ENCODE assay signal across 24 cellular contexts in the genomic region with DNA sequence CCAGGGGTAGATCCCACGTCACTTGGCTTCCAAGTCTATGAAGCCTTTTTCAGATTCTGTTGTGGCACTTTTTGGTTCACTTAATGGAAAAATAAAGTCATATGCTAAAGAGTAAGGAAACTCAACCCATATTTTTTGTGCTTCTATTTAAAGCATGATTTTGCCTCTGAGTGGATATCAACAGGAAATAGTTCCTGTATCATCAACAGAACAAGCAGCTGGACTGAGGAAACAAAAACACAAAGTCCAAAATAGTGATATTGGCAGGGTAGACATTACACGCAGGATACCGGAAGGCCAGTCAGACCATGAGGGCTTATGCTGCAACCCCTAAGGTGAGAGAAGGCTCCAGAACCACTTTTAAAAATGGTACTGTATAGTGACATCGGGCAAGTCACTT.
DNase-seq lines count a peak whose midpoint lies in the region; ATAC-seq, FAIRE-seq and TF ChIP-seq lines count a peak whose summit lies in the region.
"Had no signal": no experiment of that assay in that cellular context is flagged by ENCODE, and none has a peak within 500 bp of the region (broad histone marks: within the 10 kb centered on the region; RNA-seq: fewer than 3 reads in every experiment).

No MANE protein-coding gene starts in this region.

- 38 to 61% methylated on average over 4 of the region's 4 CpGs for WGBS in heart right ventricle, 2 donors
- 67% methylated on average over 4 of the region's 4 CpGs for WGBS in liver
- WGBS in HepG2 (ENCODE audit: low lambda C conversion rate): 34% methylated on average over 4 of the region's 4 CpGs

- H3K4me3 ChIP-seq in heart right ventricle (no peak overlapping the region), right atrium auricular region (no peak overlapping the region), liver (ENCODE audit: low read depth in 1 of 3, low read length in 3 of 3) (no peak overlapping the region), HepG2 (replicated peaks in 1 of 3; ENCODE audit: insufficient read depth in 1 of 3, low read depth in 2 of 3, low read length in 3 of 3) (no peak overlapping the region), osteoblast (ENCODE audit: insufficient read depth, low read length) (no peak overlapping the region)
- H3K4me3 ChIP-seq: A549; BLaER1 treated with 17β-estradiol and CSF1 and Interleukin-3, amounts not matched to agents 10 nM and 100 nM; GM12878; HAP-1 had no signal

- H3K4me2 ChIP-seq in HepG2 (ENCODE audit: low read depth, low read length) (no peak overlapping the region), osteoblast (ENCODE audit: insufficient read depth, low read length) (no peak overlapping the region)
- H3K4me2 ChIP-seq: A549 had no signal

- TF ChIP-seq POLR2A in HepG2 (IDR thresholded peaks at IDR 0.05; ENCODE audit: insufficient read depth in 1 of 2, low read depth in 2 of 2, low read length in 2 of 2): no peak

- peak overlapping the region in 2 of 10 donors; percentile 45 to 50 for H3K27ac ChIP-seq in heart right ventricle
- no peak overlapping the region for H3K27ac ChIP-seq in right atrium auricular region
- no peak overlapping the region for H3K27ac ChIP-seq in liver (ENCODE audit: low read depth in 1 of 2, low read length in 2 of 2)
- no peak overlapping the region for H3K27ac ChIP-seq in HepG2 (ENCODE audit: extremely low read length, insufficient read depth, low read length)
- no peak overlapping the region for H3K27ac ChIP-seq in osteoblast (ENCODE audit: low read depth, low read length)
- H3K27ac ChIP-seq: A549; BLaER1 treated with 17β-estradiol and CSF1 and Interleukin-3, amounts not matched to agents 10 nM and 100 nM had no signal

- peak in 5 of 8 donors; percentile 33 to 82 (median 49) for ATAC-seq in heart right ventricle
- ATAC-seq in HepG2: no peak
- ATAC-seq: A549, GM12878 had no signal

- TF ChIP-seq EP300 in HepG2 (IDR thresholded peaks at IDR 0.05; ENCODE audit: low read depth in 2 of 2, low read length in 2 of 2) (no peak), HepG2 (CRISPR knock-in tag; IDR thresholded peaks at IDR 0.05; ENCODE audit: borderline replicate concordance) (no peak)

- FAIRE-seq in HepG2 (lab: Jason Lieb, UNC): no peak
- FAIRE-seq: A549, D721Med, GM12878, H54 had no signal

- POLR2A ChIA-PET in HepG2 (lab: Yijun Ruan, JAX): no interaction called here

- H3K36me3 ChIP-seq in heart right ventricle: no peaks in the 10 kb centered on the region
- H3K36me3 ChIP-seq in right atrium auricular region: no peaks in the 10 kb centered on the region
- H3K36me3 ChIP-seq in liver (ENCODE audit: control insufficient read depth in 4 of 4, insufficient read depth in 3 of 4, low read depth in 1 of 4, low read length in 3 of 4): no peaks in the 10 kb centered on the region
- H3K36me3 ChIP-seq in HepG2 (replicated peaks in 1 of 2; ENCODE audit: control insufficient read depth in 1 of 2, insufficient read depth in 2 of 2, low read length in 2 of 2): no peaks in the 10 kb centered on the region
- no peaks in the 10 kb centered on the region for H3K36me3 ChIP-seq in osteoblast (ENCODE audit: insufficient read depth, low read length)
- H3K36me3 ChIP-seq: BE2C; BLaER1 treated with 17β-estradiol and CSF1 and Interleukin-3, amounts not matched to agents 10 nM and 100 nM; HAP-1 had no signal

- TF ChIP-seq CTCF in heart right ventricle (IDR thresholded peaks at IDR 0.05): no peak
- no peak for TF ChIP-seq CTCF in right atrium auricular region (IDR thresholded peaks at IDR 0.05)
- no peak for TF ChIP-seq CTCF in liver (IDR thresholded peaks at IDR 0.05; ENCODE audit: low read depth, low read length, missing input control)
- no peak for TF ChIP-seq CTCF in HepG2 (CRISPR knock-in tag; IDR thresholded peaks at IDR 0.05)
- TF ChIP-seq CTCF in osteoblast (IDR thresholded peaks at IDR 0.05; ENCODE audit: extremely low read depth, low read depth, low read length): no peak

- H3K79me2 ChIP-seq in HepG2 (ENCODE audit: insufficient read depth, low read length) (no peaks in the 10 kb centered on the region), osteoblast (ENCODE audit: insufficient read depth, low read length) (no peaks in the 10 kb centered on the region)

- peaks cover 0 to 12% (median 0%) of the 10 kb centered on the region in 9 donors for H3K4me1 ChIP-seq in heart right ventricle
- no peaks in the 10 kb centered on the region for H3K4me1 ChIP-seq in right atrium auricular region
- H3K4me1 ChIP-seq in liver (ENCODE audit: control insufficient read depth in 4 of 4, insufficient read depth in 4 of 4, low read length in 3 of 4): no peaks in the 10 kb centered on the region
- no peaks in the 10 kb centered on the region for H3K4me1 ChIP-seq in HepG2 (ENCODE audit: insufficient read depth, low read length)
- H3K4me1 ChIP-seq in osteoblast (ENCODE audit: insufficient read depth, low read length): no peaks in the 10 kb centered on the region
- H3K4me1 ChIP-seq: BE2C, HAP-1 had no signal

- no peak overlapping the region for H3K9ac ChIP-seq in liver (ENCODE audit: low read depth in 1 of 2, low read length in 2 of 2)
- no peak overlapping the region for H3K9ac ChIP-seq in HepG2 (ENCODE audit: insufficient read depth, low read depth, low read length)
- H3K9ac ChIP-seq: BLaER1 treated with 17β-estradiol and CSF1 and Interleukin-3, amounts not matched to agents 10 nM and 100 nM had no signal

- in situ Hi-C loops in HepG2 (cut with HindIII; ENCODE audit: extremely low pct_ligation_motif_present, low pct_unique_long_range_greater_than_20kb): no loop called here

- TF ChIP-seq RAD21 in liver (IDR thresholded peaks at IDR 0.05): peak in 1 of 2 donors; percentile 4
- TF ChIP-seq RAD21 in HepG2 (CRISPR knock-in tag; IDR thresholded peaks at IDR 0.05): no peak

- BruUV-seq in HepG2 (replicated peaks; lab: Mats Ljungman, UMichigan): no TSS peak

- H3K9me3 ChIP-seq in heart right ventricle (no peaks in the 10 kb centered on the region), right atrium auricular region (no peaks in the 10 kb centered on the region), liver (ENCODE audit: control insufficient read depth in 4 of 4, low read length in 3 of 4) (no peaks in the 10 kb centered on the region), HepG2 (ENCODE audit: low read length) (0 out of 2 replicates have a peak, but pooled peaks cover 6% of the 10 kb centered on the region), osteoblast (ENCODE audit: low read depth, low read length) (peaks cover 1% of the 10 kb centered on the region)
- H3K9me3 ChIP-seq: A549, BE2C, HAP-1 had no signal

- intact Hi-C loops in heart right ventricle (cut with DNase I) (no loop called here), HepG2 (cut with micrococcal nuclease; ENCODE audit: unreplicated experiment) (no loop called here)

- H2AFZ ChIP-seq in HepG2 (ENCODE audit: low read length) (no peak overlapping the region), osteoblast (ENCODE audit: low read length) (no peak overlapping the region)

- H4K20me1 ChIP-seq in HepG2 (ENCODE audit: insufficient read depth, low read length) (no peaks in the 10 kb centered on the region), osteoblast (ENCODE audit: insufficient read depth, low read length) (no peaks in the 10 kb centered on the region)
- H4K20me1 ChIP-seq: BLaER1 treated with 17β-estradiol and CSF1 and Interleukin-3, amounts not matched to agents 10 nM and 100 nM had no signal

- CTCF ChIA-PET in HepG2 (lab: Yijun Ruan, JAX; ENCODE audit: low intra/inter-chr PET ratio, low total read pairs): no interaction called here

- DNase-seq in heart right ventricle (no peak), right atrium auricular region (ENCODE audit: low spot score) (no peak), HepG2 (ENCODE audit: low spot score) (no peak), osteoblast (ENCODE audit: insufficient read length, low spot score, missing footprints) (peak; percentile 11), hypothalamus (lab: John Stamatoyannopoulos, UW) (no peak)
- DNase-seq: 8988T; ACHN; AML-193; BE2C; CD4-positive, alpha-beta T cell; CD8-positive, alpha-beta memory T cell; DMS 273 treated with DMSO at 0.1 percent for 48 hours; DMS79; EL; GDM1; GOT3; HFFc6 had no signal

- H3K27me3 ChIP-seq in heart right ventricle (no peaks in the 10 kb centered on the region), right atrium auricular region (no peaks in the 10 kb centered on the region), liver (ENCODE audit: control insufficient read depth in 4 of 4, insufficient read depth in 4 of 4, low read length in 3 of 4) (no peaks in the 10 kb centered on the region), HepG2 (ENCODE audit: control insufficient read depth in 1 of 2, insufficient read depth in 2 of 2, low read length in 2 of 2) (no peaks in the 10 kb centered on the region), osteoblast (ENCODE audit: insufficient read depth, low read length) (no peaks in the 10 kb centered on the region)
- H3K27me3 ChIP-seq: BE2C; BLaER1 treated with 17β-estradiol and CSF1 and Interleukin-3, amounts not matched to agents 10 nM and 100 nM had no signal

TF ChIP-seq in liver, 16 proteins besides CTCF, POLR2A, EP300 and RAD21:
- TF ChIP-seq, protein P1, sequence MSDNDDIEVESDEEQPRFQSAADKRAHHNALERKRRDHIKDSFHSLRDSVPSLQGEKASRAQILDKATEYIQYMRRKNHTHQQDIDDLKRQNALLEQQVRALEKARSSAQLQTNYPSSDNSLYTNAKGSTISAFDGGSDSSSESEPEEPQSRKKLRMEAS (IDR thresholded peaks at IDR 0.05): peak; percentile 8
- TF ChIP-seq YY1 (IDR thresholded peaks at IDR 0.05) (no peak), FOXA1 (IDR thresholded peaks at IDR 0.05) (no peak), HNF4G (IDR thresholded peaks at IDR 0.05) (no peak), NR2F2 (IDR thresholded peaks at IDR 0.05) (peak; percentile 52), SP1 (IDR thresholded peaks at IDR 0.05) (peak; percentile 32), JUND (IDR thresholded peaks at IDR 0.05) (peak in 1 of 2 donors; percentile 56)

TF ChIP-seq in HepG2, 621 proteins besides CTCF, POLR2A, EP300 and RAD21 (continues in another document):
- TF ChIP-seq NBN (conservative IDR thresholded peaks at IDR 0.05): no peak
- TF ChIP-seq, protein P2, sequence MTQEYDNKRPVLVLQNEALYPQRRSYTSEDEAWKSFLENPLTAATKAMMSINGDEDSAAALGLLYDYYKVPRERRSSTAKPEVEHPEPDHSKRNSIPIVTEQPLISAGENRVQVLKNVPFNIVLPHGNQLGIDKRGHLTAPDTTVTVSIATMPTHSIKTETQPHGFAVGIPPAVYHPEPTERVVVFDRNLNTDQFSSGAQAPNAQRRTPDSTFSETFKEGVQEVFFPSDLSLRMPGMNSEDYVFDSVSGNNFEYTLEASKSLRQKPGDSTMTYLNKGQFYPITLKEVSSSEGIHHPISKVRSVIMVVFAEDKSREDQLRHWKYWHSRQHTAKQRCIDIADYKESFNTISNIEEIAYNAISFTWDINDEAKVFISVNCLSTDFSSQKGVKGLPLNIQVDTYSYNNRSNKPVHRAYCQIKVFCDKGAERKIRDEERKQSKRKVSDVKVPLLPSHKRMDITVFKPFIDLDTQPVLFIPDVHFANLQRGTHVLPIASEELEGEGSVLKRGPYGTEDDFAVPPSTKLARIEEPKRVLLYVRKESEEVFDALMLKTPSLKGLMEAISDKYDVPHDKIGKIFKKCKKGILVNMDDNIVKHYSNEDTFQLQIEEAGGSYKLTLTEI (CRISPR knock-in tag; conservative IDR thresholded peaks at IDR 0.05): no peak
- TF ChIP-seq, protein P3, sequence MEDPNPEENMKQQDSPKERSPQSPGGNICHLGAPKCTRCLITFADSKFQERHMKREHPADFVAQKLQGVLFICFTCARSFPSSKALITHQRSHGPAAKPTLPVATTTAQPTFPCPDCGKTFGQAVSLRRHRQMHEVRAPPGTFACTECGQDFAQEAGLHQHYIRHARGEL (CRISPR knock-in tag; IDR thresholded peaks at IDR 0.05): no peak
